16 cellular contexts compared by ENCODE assay signal in genomic region chr15:60001642-60002527, GRCh38. TPM values are rescaled to one million over a fixed set of nuclear protein-coding genes. Genes with fewer than 3 reads are reported as not detected.
DNase-seq lines count a peak whose midpoint lies in the region; ATAC-seq and TF ChIP-seq lines count a peak whose summit lies in the region.
"Had no signal": no experiment of that assay in that cellular context is flagged by ENCODE, and none has a peak within 500 bp of the region (broad histone marks: within the 10 kb centered on the region; RNA-seq: fewer than 3 reads in every experiment).

No MANE protein-coding gene starts in this region.

- peaks cover 100% of the 10 kb centered on the region for H3K27me3 Mint-ChIP-seq in activated naive CD8-positive, alpha-beta T cell treated with anti-CD3 and anti-CD28 coated beads for 36 hours
- peaks cover 85 to 97% (median 86%) of the 10 kb centered on the region in 3 donors for H3K27me3 Mint-ChIP-seq in naive B cell

- no peak for ATAC-seq in naive B cell (ENCODE audit: low read depth in 2 of 2)
- no peak for ATAC-seq in HG03520 (IDR thresholded peaks at IDR 0.05; ENCODE audit: unreplicated experiment)
- ATAC-seq: A549 had no signal

- H3K4me1 Mint-ChIP-seq in activated naive CD8-positive, alpha-beta T cell treated with anti-CD3 and anti-CD28 coated beads for 36 hours = peaks cover 49% of the 10 kb centered on the region
- peaks cover 31 to 38% (median 34%) of the 10 kb centered on the region in 3 donors for H3K4me1 Mint-ChIP-seq in naive B cell

- peak overlapping the region; percentile 1 for H3K4me3 Mint-ChIP-seq in activated naive CD8-positive, alpha-beta T cell treated with anti-CD3 and anti-CD28 coated beads for 36 hours
- peak overlapping the region in 5 of 8 donors; percentile 15 to 73 (median 30) for H3K4me3 Mint-ChIP-seq in naive B cell

- H3K27ac Mint-ChIP-seq in activated naive CD8-positive, alpha-beta T cell treated with anti-CD3 and anti-CD28 coated beads for 36 hours = no peak overlapping the region
- H3K27ac Mint-ChIP-seq in naive B cell = peak overlapping the region in 5 of 6 donors; percentile 47 to 94 (median 77)

- H3K9me3 Mint-ChIP-seq in activated naive CD8-positive, alpha-beta T cell treated with anti-CD3 and anti-CD28 coated beads for 36 hours = peaks cover 9% of the 10 kb centered on the region
- peaks cover 8 to 45% (median 28%) of the 10 kb centered on the region in 7 donors for H3K9me3 Mint-ChIP-seq in naive B cell

- no peak for TF ChIP-seq CTCF in GM20000 (IDR thresholded peaks at IDR 0.05; ENCODE audit: extremely low read depth, missing control alignments)

- peaks cover 5% of the 10 kb centered on the region for H3K36me3 Mint-ChIP-seq in activated naive CD8-positive, alpha-beta T cell treated with anti-CD3 and anti-CD28 coated beads for 36 hours
- H3K36me3 Mint-ChIP-seq in naive B cell = peaks cover 0 to 38% of the 10 kb centered on the region in 2 donors

- DNase-seq in NCI-H748 (lab: John Stamatoyannopoulos, UW; ENCODE audit: unreplicated experiment) = peak; percentile 17
- DNase-seq in NCI-H748 treated with DMSO at 0.1 percent for 48 hours (lab: John Stamatoyannopoulos, UW) = no peak
- DNase-seq in GM20000 (ENCODE audit: low spot score) = peak; percentile 8
- no peak for DNase-seq in activated naive CD8-positive, alpha-beta T cell treated with anti-CD3 and anti-CD28 coated beads for 36 hours
- no peak for DNase-seq in naive B cell
- no peak for DNase-seq in NCI-H2029 (lab: John Stamatoyannopoulos, UW)
- no peak for DNase-seq in Ammon's horn (ENCODE audit: low spot score)
- DNase-seq: amniotic stem cell, mesenchymal stem cell, NCI-H1105 treated with DMSO at 0.1 percent for 48 hours, NCI-H510A, posterior cingulate gyrus had no signal

RNA-seq across cellular contexts. Expression of gene FOXB1, which starts 2.2 kb away (rescaled TPM):
- total RNA-seq in activated naive CD8-positive, alpha-beta T cell treated with anti-CD3 and anti-CD28 coated beads for 36 hours = under 1 TPM; 0.14 to 0.29 TPM
- not detected for polyA plus RNA-seq in naive B cell (ENCODE audit: low read depth in 6 of 6)
- total RNA-seq: IMR-90, tibial nerve had no signal
- polyA plus RNA-seq: A549, IMR-90 had no signal

Comparison
In these comparisons a context has a peak if more than half of its experiments do, and no peak if none do; other contexts are left out.
1. DNase-seq: peak in NCI-H748 (single experiment) and GM20000 (single experiment); none in NCI-H748 treated with DMSO at 0.1 percent for 48 hours (single experiment), activated naive CD8-positive, alpha-beta T cell treated with anti-CD3 and anti-CD28 coated beads for 36 hours (single experiment), naive B cell (single experiment), NCI-H2029 (single experiment) and Ammon's horn (single experiment).